In the genomic region with DNA sequence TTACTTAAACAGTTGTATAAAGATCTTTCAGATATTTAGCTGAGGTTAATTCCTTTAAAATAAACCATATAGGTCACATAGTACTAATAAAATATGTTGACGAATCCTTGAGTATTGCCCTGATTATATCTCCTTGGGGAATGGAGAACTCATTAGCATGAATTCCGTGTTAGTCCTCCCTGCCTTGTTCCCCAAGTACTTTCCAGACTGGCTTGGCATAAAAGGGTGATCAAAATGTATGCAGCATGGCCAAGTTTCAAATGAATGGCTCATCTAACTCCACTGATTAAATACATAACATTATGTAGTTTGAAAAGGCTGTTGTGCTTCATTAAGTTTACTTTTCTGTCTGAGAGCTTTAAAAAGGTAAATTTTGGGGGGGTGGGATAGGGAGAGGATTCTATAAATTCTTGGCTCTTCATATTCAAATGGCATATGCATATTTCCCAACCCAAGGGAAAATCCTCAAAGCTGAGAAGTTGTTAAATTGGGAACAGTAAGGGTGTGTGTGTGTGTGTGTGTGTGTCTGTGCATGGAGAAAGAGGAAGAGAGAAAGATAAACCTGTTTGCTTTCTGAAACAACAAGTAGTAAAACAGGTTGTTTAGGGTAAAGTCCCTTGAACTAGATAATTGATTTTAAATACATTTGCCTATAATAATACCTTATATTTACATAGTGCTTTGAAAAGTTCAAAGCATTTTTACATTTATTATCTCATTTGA, we compare ENCODE assay signal across 15 cellular contexts. TPM values are rescaled to one million over a fixed set of nuclear protein-coding genes. Genes with fewer than 3 reads are reported as not detected.
DNase-seq lines count a peak whose midpoint lies in the region; ATAC-seq, FAIRE-seq and TF ChIP-seq lines count a peak whose summit lies in the region.
"Had no signal": no experiment of that assay in that cellular context is flagged by ENCODE, and none has a peak within 500 bp of the region (broad histone marks: within the 10 kb centered on the region; RNA-seq: fewer than 3 reads in every experiment).

No MANE protein-coding gene starts in this region.

- peaks cover 4 to 44% (median 26%) of the 10 kb centered on the region in 3 donors for H3K4me1 ChIP-seq in pancreas

- no peak overlapping the region for H3K4me3 ChIP-seq in pancreas
- H3K4me3 ChIP-seq: testis had no signal

- H3K4me1 Mint-ChIP-seq in dendritic cell treated with granulocyte-macrophage colony-stimulating factor and Interleukin-4, amounts not matched to agents 40 ng/mL and 50 ng/mL, for 4 days (ENCODE audit: low read depth) = peaks cover 19% of the 10 kb centered on the region

- H3K9me3 ChIP-seq in pancreas = no peaks in the 10 kb centered on the region
- H3K9me3 ChIP-seq: testis had no signal

- WGBS in pancreas, 2 donors = 47 to 50% methylated on average over 2 of the region's 2 CpGs

- peaks cover 5% of the 10 kb centered on the region for H3K36me3 Mint-ChIP-seq in dendritic cell treated with granulocyte-macrophage colony-stimulating factor and Interleukin-4, amounts not matched to agents 40 ng/mL and 50 ng/mL, for 4 days (ENCODE audit: low read depth)
- H3K36me3 Mint-ChIP-seq: activated naive CD8-positive, alpha-beta T cell treated with anti-CD3 and anti-CD28 coated beads, Interleukin-2, amount 10 ng/mL, durations not matched to agents 7 days and 5 days had no signal

- no peak for TF ChIP-seq CTCF in pancreas (IDR thresholded peaks at IDR 0.05)
- no peak for TF ChIP-seq CTCF in GM10266 (IDR thresholded peaks at IDR 0.05; ENCODE audit: control insufficient read depth, insufficient read depth, low read depth, missing control alignments)

- ATAC-seq in pancreas (no peak), GM21526 (IDR thresholded peaks at IDR 0.05; ENCODE audit: low FRiP score, unreplicated experiment) (no peak)

- no peak overlapping the region for H3K4me3 Mint-ChIP-seq in dendritic cell treated with granulocyte-macrophage colony-stimulating factor and Interleukin-4, amounts not matched to agents 40 ng/mL and 50 ng/mL, for 4 days
- H3K4me3 Mint-ChIP-seq: activated naive CD8-positive, alpha-beta T cell treated with anti-CD3 and anti-CD28 coated beads, Interleukin-2, amount 10 ng/mL, durations not matched to agents 7 days and 5 days had no signal

- peak overlapping the region in 2 of 4 donors; percentile 44 to 45 for H3K27ac ChIP-seq in pancreas

- H3K9me3 Mint-ChIP-seq in dendritic cell treated with granulocyte-macrophage colony-stimulating factor and Interleukin-4, amounts not matched to agents 40 ng/mL and 50 ng/mL, for 4 days = no peaks in the 10 kb centered on the region
- H3K9me3 Mint-ChIP-seq: CD8-positive, alpha-beta memory T cell had no signal

- FAIRE-seq in GM12892 (lab: Jason Lieb, UNC) = peak; percentile 61
- FAIRE-seq in pancreas (lab: Jason Lieb, UNC) = peak; percentile 13
- FAIRE-seq: kidney had no signal

- no peaks in the 10 kb centered on the region for H3K36me3 ChIP-seq in pancreas

- no peaks in the 10 kb centered on the region for H3K27me3 Mint-ChIP-seq in dendritic cell treated with granulocyte-macrophage colony-stimulating factor and Interleukin-4, amounts not matched to agents 40 ng/mL and 50 ng/mL, for 4 days

- intact Hi-C loops in dendritic cell treated with granulocyte-macrophage colony-stimulating factor and Interleukin-4, amounts not matched to agents 40 ng/mL and 50 ng/mL, for 4 days (cut with micrococcal nuclease) = loop anchor here (10.0 kb wide), 1 partner anchor 492 kb away; a partner anchor contains a TSS
- intact Hi-C loops in pancreas (cut with DNase I) = no loop called here

- H3K27ac Mint-ChIP-seq in dendritic cell treated with granulocyte-macrophage colony-stimulating factor and Interleukin-4, amounts not matched to agents 40 ng/mL and 50 ng/mL, for 4 days = peak overlapping the region; percentile 20
- H3K27ac Mint-ChIP-seq: activated naive CD8-positive, alpha-beta T cell treated with anti-CD3 and anti-CD28 coated beads, Interleukin-2, amount 10 ng/mL, durations not matched to agents 7 days and 5 days; CD8-positive, alpha-beta memory T cell had no signal

- H3K27me3 ChIP-seq in pancreas = no peaks in the 10 kb centered on the region
- H3K27me3 ChIP-seq: testis had no signal

- TF ChIP-seq POLR2A in GM12892 (IDR thresholded peaks at IDR 0.05; ENCODE audit: low read depth, low read length) = no peak

- DNase-seq in GM12892 (ENCODE audit: insufficient read length) = no peak
- peak; percentile 9 for DNase-seq in NCI-H1048 (lab: John Stamatoyannopoulos, UW)
- no peak for DNase-seq in pancreas
- DNase-seq in Ammon's horn (ENCODE audit: low spot score) = no peak
- DNase-seq in activated T-cell treated with anti-CD3 and anti-CD28 coated beads, Interleukin-2, amount 50 U/mL, for 48 hours = no peak
- no peak for DNase-seq in GM10266 (ENCODE audit: extremely low spot score)
- DNase-seq: activated naive CD8-positive, alpha-beta T cell treated with anti-CD3 and anti-CD28 coated beads, Interleukin-2, amount 10 ng/mL, durations not matched to agents 7 days and 5 days; CD8-positive, alpha-beta memory T cell; cortex of kidney; kidney; NCI-H1092; RPMI8226; testis had no signal

RNA-seq across cellular contexts. Expression of a gene that starts 4.8 kb away (rescaled TPM):
- polyA plus RNA-seq in GM12892 (2012; ENCODE audit: missing spikeins) = 20.9 TPM
- 10 to 100 TPM; 33.9 to 83.3 (median 49.9) TPM for total RNA-seq in pancreas
- polyA plus RNA-seq in pancreas = 10 to 100 TPM; 31.9 to 44.7 TPM
